Comparison of ENCODE assay signal across 8 cellular contexts in the genomic region with DNA sequence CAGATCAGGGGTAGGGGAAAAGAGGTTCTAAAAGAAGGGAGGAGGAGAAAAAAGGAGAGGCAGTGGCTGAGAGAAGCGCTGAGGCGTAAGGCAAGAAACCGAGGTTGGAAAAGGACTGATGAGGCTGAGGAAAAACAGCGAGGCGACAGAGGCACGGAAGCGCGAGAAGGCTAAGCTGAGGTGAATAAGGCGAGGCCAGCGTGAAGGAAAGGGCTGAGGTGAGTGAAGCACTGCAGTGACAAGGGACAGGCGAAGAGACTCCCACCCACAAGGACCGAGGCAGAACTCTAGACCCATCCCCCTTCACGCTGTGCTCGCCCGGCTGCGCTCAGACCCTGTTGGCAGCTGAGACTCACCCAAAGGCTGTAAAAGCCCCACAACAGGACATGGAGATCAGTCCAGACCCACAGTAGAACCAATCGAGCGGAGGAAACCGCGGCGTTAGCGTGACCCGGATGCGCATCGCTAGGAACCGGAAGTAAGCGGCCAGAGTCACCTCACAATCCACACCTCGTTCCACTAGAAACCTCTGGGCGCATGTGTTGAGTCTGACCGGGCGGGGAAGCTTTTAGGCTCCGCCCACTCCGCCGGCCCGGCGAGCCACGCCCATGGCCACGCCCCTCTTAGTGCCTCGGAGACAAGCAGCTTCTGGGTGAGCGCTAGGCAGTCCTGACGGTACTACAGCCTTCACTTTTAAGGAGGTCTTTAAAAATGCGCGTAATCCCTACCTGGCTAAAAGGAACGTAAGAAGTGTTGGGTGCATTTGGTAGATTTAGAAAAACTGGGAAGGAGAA. TPM values are rescaled to one million over a fixed set of nuclear protein-coding genes. Genes with fewer than 3 reads are reported as not detected.
DNase-seq lines count a peak whose midpoint lies in the region; ATAC-seq and TF ChIP-seq lines count a peak whose summit lies in the region.

A gene with protein sequence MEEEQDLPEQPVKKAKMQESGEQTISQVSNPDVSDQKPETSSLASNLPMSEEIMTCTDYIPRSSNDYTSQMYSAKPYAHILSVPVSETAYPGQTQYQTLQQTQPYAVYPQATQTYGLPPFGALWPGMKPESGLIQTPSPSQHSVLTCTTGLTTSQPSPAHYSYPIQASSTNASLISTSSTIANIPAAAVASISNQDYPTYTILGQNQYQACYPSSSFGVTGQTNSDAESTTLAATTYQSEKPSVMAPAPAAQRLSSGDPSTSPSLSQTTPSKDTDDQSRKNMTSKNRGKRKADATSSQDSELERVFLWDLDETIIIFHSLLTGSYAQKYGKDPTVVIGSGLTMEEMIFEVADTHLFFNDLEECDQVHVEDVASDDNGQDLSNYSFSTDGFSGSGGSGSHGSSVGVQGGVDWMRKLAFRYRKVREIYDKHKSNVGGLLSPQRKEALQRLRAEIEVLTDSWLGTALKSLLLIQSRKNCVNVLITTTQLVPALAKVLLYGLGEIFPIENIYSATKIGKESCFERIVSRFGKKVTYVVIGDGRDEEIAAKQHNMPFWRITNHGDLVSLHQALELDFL (minus strand): TSS at position 443 of the 794 bp plus-strand sequence. CDS start 30,584 bp downstream, outside the sequence.

- peaks cover 39 to 61% (median 56%) of the 10 kb centered on the region in 3 donors for H3K4me1 Mint-ChIP-seq in CD8-positive, alpha-beta memory T cell

- no peaks in the 10 kb centered on the region for H3K9me3 Mint-ChIP-seq in CD8-positive, alpha-beta memory T cell

- WGBS in lung, 2 donors: 0% methylated on average over 44 of the region's 44 CpGs

- no peak for TF ChIP-seq CTCF in lung (IDR thresholded peaks at IDR 0.05; ENCODE audit: control extremely low read depth, extremely low read depth)

- DNase-seq in CD8-positive, alpha-beta memory T cell: peak; percentile 98 to 100 (median 99)
- peak; percentile 96 for DNase-seq in HS-5 (ENCODE audit: low read depth)
- DNase-seq in NK-92 treated with Interleukin-12 subunit alpha and Interleukin-12 subunit beta, amount 100 ng/mL, for 24 hours (lab: John Stamatoyannopoulos, UW): peak; percentile 98
- DNase-seq in activated CD8-positive, alpha-beta memory T cell treated with anti-CD3 and anti-CD28 coated beads for 24 hours: peak; percentile 100
- peak; percentile 97 for DNase-seq in effector CD8-positive, alpha-beta T cell (lab: John Stamatoyannopoulos, UW)
- peak; percentile 99 for DNase-seq in lung (ENCODE audit: low spot score)
- peak; percentile 98 to 99 (median 98) for DNase-seq in stimulated activated CD4-positive, alpha-beta T cell treated with anti-CD3 and anti-CD28 coated beads, TNF-alpha, amount 100 ng/mL, for 4 hours (ENCODE audit: low read depth in 3 of 3)

- peak within 1 kb of the TSS; percentile 89 to 99 (median 97) for H3K4me3 Mint-ChIP-seq in CD8-positive, alpha-beta memory T cell

- H3K36me3 ChIP-seq in CD8-positive, alpha-beta memory T cell (ENCODE audit: insufficient read depth, low read length): no peaks in the 10 kb centered on the region
- no peaks in the 10 kb centered on the region for H3K36me3 ChIP-seq in lung (ENCODE audit: control insufficient read depth in 2 of 2, insufficient read depth in 2 of 2, low read length in 2 of 2)

- POLR2A ChIA-PET in CD8-positive, alpha-beta memory T cell (lab: Charles Lee): interaction anchor here (0.8 to 1.4 kb wide), 6 partner anchors 81 to 147 kb away, joined by 3 to 6 read pairs (median 3); a partner anchor contains a TSS

- peak within 1 kb of the TSS; percentile 84 for H3K4me3 ChIP-seq in CD8-positive, alpha-beta memory T cell (ENCODE audit: low read length)
- H3K4me3 ChIP-seq in lung: peak within 1 kb of the TSS; percentile 90

- no peaks in the 10 kb centered on the region for H3K9me3 ChIP-seq in CD8-positive, alpha-beta memory T cell (ENCODE audit: low read length)
- no peaks in the 10 kb centered on the region for H3K9me3 ChIP-seq in lung (ENCODE audit: control insufficient read depth in 2 of 2, insufficient read depth in 1 of 2, low read length in 1 of 2)

- peak within 1 kb of the TSS; percentile 87 for H3K27ac ChIP-seq in CD8-positive, alpha-beta memory T cell (ENCODE audit: low read depth, low read length)
- peak within 1 kb of the TSS; percentile 91 to 99 for H3K27ac ChIP-seq in lung (ENCODE audit: low read depth in 1 of 2, low read length in 1 of 2)

- ATAC-seq in GM19468 (IDR thresholded peaks at IDR 0.05; ENCODE audit: extremely low read depth, unreplicated experiment): peak; percentile 76
- ATAC-seq in lung (ENCODE audit: insufficient read depth, low FRiP score): peak; percentile 100

- H3K27ac Mint-ChIP-seq in CD8-positive, alpha-beta memory T cell: peak within 1 kb of the TSS; percentile 83 to 99 (median 94)

- no peaks in the 10 kb centered on the region for H3K27me3 ChIP-seq in CD8-positive, alpha-beta memory T cell (ENCODE audit: insufficient read depth, low read length, poor library complexity, severe bottlenecking)
- H3K27me3 ChIP-seq in lung (ENCODE audit: control insufficient read depth, insufficient read depth): no peaks in the 10 kb centered on the region

- CTCF ChIA-PET in CD8-positive, alpha-beta memory T cell (lab: Charles Lee): interaction anchor here (0.8 to 2.1 kb wide), 10 partner anchors 10 to 788 kb away, joined by 3 to 7 read pairs (median 3); no protein-coding TSS in a partner anchor

- peaks cover 1 to 2% of the 10 kb centered on the region in 2 donors for H3K27me3 Mint-ChIP-seq in CD8-positive, alpha-beta memory T cell

- peaks cover 0 to 9% (median 0%) of the 10 kb centered on the region in 3 donors for H3K36me3 Mint-ChIP-seq in CD8-positive, alpha-beta memory T cell

- H3K4me1 ChIP-seq in CD8-positive, alpha-beta memory T cell (ENCODE audit: insufficient read depth, low read length): peaks cover 28% of the 10 kb centered on the region
- peaks cover 4 to 10% of the 10 kb centered on the region in 2 donors for H3K4me1 ChIP-seq in lung (ENCODE audit: control insufficient read depth in 2 of 2, insufficient read depth in 2 of 2, low read length in 2 of 2)

RNA-seq across cellular contexts. Expression of the gene that starts here (rescaled TPM):
- 10 to 100 TPM; 31.5 to 34.6 TPM for total RNA-seq in CD8-positive, alpha-beta memory T cell
- 6.0 TPM for polyA plus RNA-seq in CD8-positive, alpha-beta memory T cell
- total RNA-seq in lung: 10 to 100 TPM; 19.7 to 21.8 TPM
- polyA plus RNA-seq in lung: 1 to 10 TPM; 6.3 to 7.0 TPM

Comparison
In these comparisons a context has a peak if more than half of its experiments do, and no peak if none do; other contexts are left out.
1. Peak in every context shown above with its lines: DNase-seq, ATAC-seq, H3K4me3 ChIP-seq and H3K27ac ChIP-seq.